ENCODE assay signal across 6 cellular contexts in the genomic region with DNA sequence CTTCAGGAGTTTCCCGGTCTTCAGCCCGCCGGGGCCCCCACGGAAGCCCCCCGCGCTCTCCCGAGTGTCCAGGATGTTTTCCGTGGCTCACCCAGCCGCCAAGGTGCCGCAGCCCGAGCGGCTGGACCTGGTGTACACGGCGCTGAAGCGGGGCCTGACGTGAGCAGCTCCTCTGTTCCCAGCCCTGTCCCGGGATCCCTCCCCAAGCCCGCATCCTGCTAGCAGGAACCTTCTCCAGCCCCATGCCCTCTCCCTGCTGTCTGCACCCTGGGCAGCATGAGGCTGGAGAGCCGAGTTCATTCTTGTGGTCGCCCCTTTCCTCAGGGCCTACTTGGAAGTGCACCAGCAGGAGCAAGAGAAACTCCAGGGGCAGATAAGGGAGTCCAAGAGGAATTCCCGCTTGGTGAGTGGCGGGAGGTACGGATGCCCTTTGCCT. TPM values are rescaled to one million over a fixed set of nuclear protein-coding genes. Genes with fewer than 3 reads are reported as not detected.
DNase-seq lines count a peak whose midpoint lies in the region; ATAC-seq, FAIRE-seq and TF ChIP-seq lines count a peak whose summit lies in the region.

No MANE protein-coding gene starts in this region.

- H3K4me3 ChIP-seq in OCI-LY1 (ENCODE audit: low read depth, low read length, poor library complexity, severe bottlenecking) = peak overlapping the region; percentile 66
- peak overlapping the region; percentile 36 to 89 (median 88) for H3K4me3 ChIP-seq in endothelial cell of umbilical vein (replicated peaks in 1 of 3; ENCODE audit: insufficient read depth in 1 of 3, low read depth in 1 of 3, low read length in 3 of 3)
- H3K4me3 ChIP-seq in skeletal muscle cell (ENCODE audit: low read depth, low read length) = peak overlapping the region; percentile 66

- TF ChIP-seq CTCF in OCI-LY1 (IDR thresholded peaks at IDR 0.05; ENCODE audit: low read length) = no peak
- TF ChIP-seq CTCF in endothelial cell of umbilical vein (IDR thresholded peaks at IDR 0.05; ENCODE audit: extremely low read depth in 1 of 2, insufficient read depth in 1 of 2, low read depth in 1 of 2, low read length in 2 of 2) = no peak

- no peak for TF ChIP-seq POLR2A in endothelial cell of umbilical vein (IDR thresholded peaks at IDR 0.05; ENCODE audit: low read depth, low read length)

- no peaks in the 10 kb centered on the region for H3K9me2 ChIP-seq in OCI-LY1 (ENCODE audit: low read depth, low read length)

- H3K9me3 ChIP-seq in OCI-LY1 (ENCODE audit: low read length) (no peaks in the 10 kb centered on the region), endothelial cell of umbilical vein (replicated peaks; ENCODE audit: control insufficient read depth, insufficient read depth, low read length) (no peaks in the 10 kb centered on the region)

- H3F3A ChIP-seq in OCI-LY1 (ENCODE audit: insufficient read depth, low read length) = no peaks in the 10 kb centered on the region

- no peaks in the 10 kb centered on the region; the same call in 1 of the 2 replicates for H3K36me3 ChIP-seq in OCI-LY1 (ENCODE audit: insufficient read depth, low read length)
- peaks cover 12 to 42% of the 10 kb centered on the region in 2 experiments for H3K36me3 ChIP-seq in endothelial cell of umbilical vein (ENCODE audit: control insufficient read depth in 2 of 2, extremely low read depth in 1 of 2, insufficient read depth in 2 of 2, low read length in 2 of 2)

- peaks cover 10% of the 10 kb centered on the region; the same call in 1 of the 2 replicates for H3K27me3 ChIP-seq in OCI-LY1 (ENCODE audit: insufficient read depth, low read length)
- no peaks in the 10 kb centered on the region for H3K27me3 ChIP-seq in endothelial cell of umbilical vein (ENCODE audit: control insufficient read depth in 2 of 2, insufficient read depth in 2 of 2, low read length in 2 of 2)

- dilution Hi-C loops in endothelial cell of umbilical vein (cut with MboI; ENCODE audit: extremely low pct_ligation_motif_present, low sequenced_read_pairs) = no loop called here

- CTCF ChIA-PET in endothelial cell of umbilical vein (lab: Charles Lee) = interaction anchor here (1.0 to 14.4 kb wide), 4 partner anchors 9 to 33 kb away, joined by 3 to 246 read pairs (median 12); no protein-coding TSS in a partner anchor

- no TSS peak for BruUV-seq in endothelial cell of umbilical vein (replicated peaks; lab: Mats Ljungman, UMichigan)

- POLR2A ChIA-PET in endothelial cell of umbilical vein (lab: Charles Lee) = interaction anchor here (0.8 kb wide), 1 partner anchor 17 kb away, joined by 3 read pairs; no protein-coding TSS in a partner anchor

- H2AFZ ChIP-seq in OCI-LY1 (ENCODE audit: low read length) (no peak overlapping the region), endothelial cell of umbilical vein (ENCODE audit: low read depth, low read length) (no peak overlapping the region)

- intact Hi-C loops in endothelial cell of umbilical vein (cut with micrococcal nuclease) = loop anchor here (2.0 kb wide), 1 partner anchor 122 kb away; a partner anchor contains a TSS

- H3K9ac ChIP-seq in OCI-LY1 (ENCODE audit: low read length) (peak overlapping the region; percentile 62; the same call in 1 of the 2 replicates), endothelial cell of umbilical vein (replicated peaks; ENCODE audit: extremely low read depth, insufficient read depth, low read length) (peak overlapping the region; percentile 96)

- H3K27ac ChIP-seq in OCI-LY1 (ENCODE audit: low read depth, low read length, poor library complexity, severe bottlenecking) (no peak overlapping the region), endothelial cell of umbilical vein (ENCODE audit: insufficient read depth, low read depth, low read length) (peak overlapping the region; percentile 63)

- ATAC-seq in GM18868 (IDR thresholded peaks at IDR 0.05; ENCODE audit: unreplicated experiment) = no peak

- H3K9me1 ChIP-seq in endothelial cell of umbilical vein (replicated peaks; ENCODE audit: control insufficient read depth, extremely low read depth, insufficient read depth, low read length) = no peaks in the 10 kb centered on the region

- H3K4me1 ChIP-seq in OCI-LY1 (ENCODE audit: insufficient read depth, low read length, severe bottlenecking) = peaks cover 23% of the 10 kb centered on the region
- peaks cover 24% of the 10 kb centered on the region for H3K4me1 ChIP-seq in endothelial cell of umbilical vein (ENCODE audit: control insufficient read depth, extremely low read depth, insufficient read depth, low read length)

- no peak for FAIRE-seq in endothelial cell of umbilical vein (lab: Jason Lieb, UNC)

- no peaks in the 10 kb centered on the region for H3K79me2 ChIP-seq in OCI-LY1 (ENCODE audit: insufficient read depth, low read length)
- peaks cover 44% of the 10 kb centered on the region for H3K79me2 ChIP-seq in endothelial cell of umbilical vein (ENCODE audit: control insufficient read depth, insufficient read depth, low read length)

- H4K20me1 ChIP-seq in OCI-LY1 (ENCODE audit: insufficient read depth, low read length) = no peaks in the 10 kb centered on the region
- peaks cover 3% of the 10 kb centered on the region for H4K20me1 ChIP-seq in endothelial cell of umbilical vein (replicated peaks; ENCODE audit: control insufficient read depth, extremely low read depth, insufficient read depth, low read length)

- peak; percentile 46 for DNase-seq in endothelial cell of umbilical vein (ENCODE audit: low read depth, low spot score)
- no peak for DNase-seq in skeletal muscle cell (ENCODE audit: low read depth)
- DNase-seq in DMS53 treated with DMSO at 0.1 percent for 48 hours (lab: John Stamatoyannopoulos, UW; ENCODE audit: unreplicated experiment) = no peak
- no peak for DNase-seq in NCI-H2029 (lab: John Stamatoyannopoulos, UW)

- H3K4me2 ChIP-seq in OCI-LY1 (ENCODE audit: low read length) (peak overlapping the region; percentile 89), endothelial cell of umbilical vein (ENCODE audit: insufficient read depth, low read length) (peak overlapping the region; percentile 69)

TF ChIP-seq in endothelial cell of umbilical vein, 7 proteins besides CTCF, POLR2A, EP300 and RAD21:
- TF ChIP-seq EZH2 (IDR thresholded peaks at IDR 0.05; ENCODE audit: borderline replicate concordance, low read depth, low read length, severe bottlenecking) = no peak
- TF ChIP-seq MYC (IDR thresholded peaks at IDR 0.05; ENCODE audit: low read depth, low read length) = no peak
- TF ChIP-seq, protein P1, sequence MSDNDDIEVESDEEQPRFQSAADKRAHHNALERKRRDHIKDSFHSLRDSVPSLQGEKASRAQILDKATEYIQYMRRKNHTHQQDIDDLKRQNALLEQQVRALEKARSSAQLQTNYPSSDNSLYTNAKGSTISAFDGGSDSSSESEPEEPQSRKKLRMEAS (IDR thresholded peaks at IDR 0.05; ENCODE audit: insufficient read depth, insufficient read length) = no peak
- TF ChIP-seq POLR2AphosphoS5 (IDR thresholded peaks at IDR 0.05; ENCODE audit: insufficient read depth, low read depth, low read length) = no peak
- TF ChIP-seq GATA2 (IDR thresholded peaks at IDR 0.05; ENCODE audit: insufficient read depth, insufficient read length, low read depth, low read length) = no peak
- no peak for TF ChIP-seq FOS (IDR thresholded peaks at IDR 0.05; ENCODE audit: borderline replicate concordance, insufficient read depth, low read length)
- TF ChIP-seq JUN (IDR thresholded peaks at IDR 0.05; ENCODE audit: borderline replicate concordance, insufficient read depth, insufficient read length, low read depth) = no peak

RNA-seq across cellular contexts. Expression of a gene that starts 10.1 kb away (rescaled TPM):
- 137 and 144 TPM in 2 replicates for total RNA-seq in endothelial cell of umbilical vein
- polyA plus RNA-seq in endothelial cell of umbilical vein = 41.6 and 45.3 TPM in 2 replicates
- 29.3 and 37.8 TPM in 2 replicates for polyA plus RNA-seq in endothelial cell of umbilical vein (2011; cell fraction: cytosol; rRNA removed)
- 161 and 168 TPM in 2 replicates for polyA plus RNA-seq in endothelial cell of umbilical vein (2011; cell fraction: nucleus; rRNA removed)
- 90.7 and 108 TPM in 2 replicates for polyA plus RNA-seq in endothelial cell of umbilical vein (2012)
- polyA minus RNA-seq in endothelial cell of umbilical vein = 46.1 and 61.3 TPM in 2 replicates
- polyA minus RNA-seq in endothelial cell of umbilical vein (2011; cell fraction: cytosol; rRNA and poly(A)+ RNA removed) = 23.0 TPM
- 49.3 and 63.4 TPM in 2 replicates for polyA minus RNA-seq in endothelial cell of umbilical vein (2011; cell fraction: nucleus; rRNA and poly(A)+ RNA removed)

RNA-seq across cellular contexts. Expression of a gene that starts 23.6 kb away (rescaled TPM):
- 40.0 and 40.7 TPM in 2 replicates for total RNA-seq in endothelial cell of umbilical vein
- polyA plus RNA-seq in endothelial cell of umbilical vein = 16.9 and 20.7 TPM in 2 replicates
- polyA plus RNA-seq in endothelial cell of umbilical vein (2011; cell fraction: cytosol; rRNA removed) = 27.9 and 31.1 TPM in 2 replicates
- polyA plus RNA-seq in endothelial cell of umbilical vein (2011; cell fraction: nucleus; rRNA removed) = 29.5 and 35.6 TPM in 2 replicates
- polyA plus RNA-seq in endothelial cell of umbilical vein (2012) = 26.3 and 34.7 TPM in 2 replicates
- 35.9 and 42.7 TPM in 2 replicates for polyA minus RNA-seq in endothelial cell of umbilical vein
- polyA minus RNA-seq in endothelial cell of umbilical vein (2011; cell fraction: cytosol; rRNA and poly(A)+ RNA removed) = 32.0 TPM
- 21.0 and 28.5 TPM in 2 replicates for polyA minus RNA-seq in endothelial cell of umbilical vein (2011; cell fraction: nucleus; rRNA and poly(A)+ RNA removed)

RNA-seq across cellular contexts. Expression of a gene that starts 55.3 kb away (rescaled TPM):
- not detected in 2 replicates for total RNA-seq in endothelial cell of umbilical vein
- not detected in 2 replicates for polyA plus RNA-seq in endothelial cell of umbilical vein
- not detected in 2 replicates for polyA plus RNA-seq in endothelial cell of umbilical vein (2011; cell fraction: cytosol; rRNA removed)
- not detected in 2 replicates for polyA plus RNA-seq in endothelial cell of umbilical vein (2011; cell fraction: nucleus; rRNA removed)
- not detected in 2 replicates for polyA plus RNA-seq in endothelial cell of umbilical vein (2012)
- polyA minus RNA-seq in endothelial cell of umbilical vein = not detected in 2 replicates
- polyA minus RNA-seq in endothelial cell of umbilical vein (2011; cell fraction: cytosol; rRNA and poly(A)+ RNA removed) = not detected
- polyA minus RNA-seq in endothelial cell of umbilical vein (2011; cell fraction: nucleus; rRNA and poly(A)+ RNA removed) = not detected in 2 replicates

RNA-seq across cellular contexts. Expression of a gene that starts 57.7 kb away (rescaled TPM):
- 77.1 and 82.8 TPM in 2 replicates for total RNA-seq in endothelial cell of umbilical vein
- 232 and 254 TPM in 2 replicates for polyA plus RNA-seq in endothelial cell of umbilical vein
- polyA plus RNA-seq in endothelial cell of umbilical vein (2011; cell fraction: cytosol; rRNA removed) = 157 and 178 TPM in 2 replicates
- polyA plus RNA-seq in endothelial cell of umbilical vein (2011; cell fraction: nucleus; rRNA removed) = 77.5 and 83.5 TPM in 2 replicates
- polyA plus RNA-seq in endothelial cell of umbilical vein (2012) = 133 and 143 TPM in 2 replicates
- polyA minus RNA-seq in endothelial cell of umbilical vein = 213 and 277 TPM in 2 replicates
- polyA minus RNA-seq in endothelial cell of umbilical vein (2011; cell fraction: cytosol; rRNA and poly(A)+ RNA removed) = 89.4 TPM
- polyA minus RNA-seq in endothelial cell of umbilical vein (2011; cell fraction: nucleus; rRNA and poly(A)+ RNA removed) = 35.4 and 43.4 TPM in 2 replicates
